8 cellular contexts compared by ENCODE assay signal in genomic region chr11:125063429-125064043, GRCh38. TPM values are rescaled to one million over a fixed set of nuclear protein-coding genes. Genes with fewer than 3 reads are reported as not detected.
DNase-seq lines count a peak whose midpoint lies in the region; ATAC-seq and TF ChIP-seq lines count a peak whose summit lies in the region.

No MANE protein-coding gene starts in this region.

- no peak for ATAC-seq in CD4-positive, alpha-beta T cell (ENCODE audit: poor library complexity)
- ATAC-seq in GM19438 (IDR thresholded peaks at IDR 0.05; ENCODE audit: low read depth, unreplicated experiment), result peak; percentile 34
- peak; percentile 12 for ATAC-seq in HG03521 (IDR thresholded peaks at IDR 0.05; ENCODE audit: unreplicated experiment)
- ATAC-seq in right lobe of liver, result peak in 1 of 4 donors; percentile 2

- CTCF ChIA-PET in CD4-positive, alpha-beta T cell (lab: Charles Lee), result no interaction called here
- CTCF ChIA-PET in mammary epithelial cell (lab: Charles Lee; ENCODE audit: low non-redundant PET), result interaction anchor here (0.7 kb wide), 1 partner anchor 76 kb away, joined by 6 read pairs; no protein-coding TSS in a partner anchor

- H2AFZ ChIP-seq in mammary epithelial cell (ENCODE audit: low read depth, low read length), result peak overlapping the region; percentile 61

- H3K9me3 ChIP-seq in CD4-positive, alpha-beta T cell (ENCODE audit: control insufficient read depth, low read length), result no peaks in the 10 kb centered on the region
- no peaks in the 10 kb centered on the region for H3K9me3 ChIP-seq in mammary epithelial cell (replicated peaks; ENCODE audit: insufficient read depth, low read length)
- H3K9me3 ChIP-seq in right lobe of liver, result no peaks in the 10 kb centered on the region
- no peaks in the 10 kb centered on the region for H3K9me3 ChIP-seq in tibial nerve

- peaks cover 13% of the 10 kb centered on the region for H3K4me1 ChIP-seq in mammary epithelial cell (ENCODE audit: insufficient read depth, low read length)
- H3K4me1 ChIP-seq in right lobe of liver, result peaks cover 0 to 8% (median 4%) of the 10 kb centered on the region in 4 donors
- H3K4me1 ChIP-seq in tibial nerve, result peaks cover 0 to 17% (median 12%) of the 10 kb centered on the region in 4 donors

- H3K4me3 ChIP-seq in mammary epithelial cell (replicated peaks in 1 of 3; ENCODE audit: insufficient read depth in 1 of 3, low read depth in 2 of 3, low read length in 3 of 3) (peak overlapping the region; percentile 59 to 75 (median 63)), right lobe of liver (peak overlapping the region; percentile 58 to 62 (median 60)), tibial nerve (peak overlapping the region; percentile 44 to 66 (median 58))

- H3K27ac Mint-ChIP-seq in CD4-positive, alpha-beta T cell, result no peak overlapping the region

- H3K9ac ChIP-seq in mammary epithelial cell (ENCODE audit: insufficient read depth, low read length), result peak overlapping the region; percentile 70

- no peak for TF ChIP-seq CTCF in CD4-positive, alpha-beta T cell (IDR thresholded peaks at IDR 0.05)
- TF ChIP-seq CTCF in mammary epithelial cell (conservative IDR thresholded peaks at IDR 0.05 in 1 of 2, IDR thresholded peaks at IDR 0.05 in 1 of 2; ENCODE audit: extremely low read depth in 1 of 2, insufficient read depth in 1 of 2, low read depth in 1 of 2, low read length in 2 of 2), result no peak
- no peak for TF ChIP-seq CTCF in right lobe of liver (IDR thresholded peaks at IDR 0.05)
- no peak for TF ChIP-seq CTCF in tibial nerve (IDR thresholded peaks at IDR 0.05)

- H3K4me3 Mint-ChIP-seq in CD4-positive, alpha-beta T cell, result peak overlapping the region; percentile 74

- POLR2A ChIA-PET in CD4-positive, alpha-beta T cell (lab: Charles Lee), result interaction anchor here (0.7 to 1.0 kb wide), 2 partner anchors 47 to 48 kb away, joined by 3 read pairs; partner anchors contain the start of gene TMEM218

- no TSS peak for BruUV-seq in mammary epithelial cell (replicated peaks; lab: Mats Ljungman, UMichigan)

- H3K36me3 ChIP-seq in mammary epithelial cell (ENCODE audit: insufficient read depth, low read length) (no peaks in the 10 kb centered on the region), right lobe of liver (no peaks in the 10 kb centered on the region), tibial nerve (no peaks in the 10 kb centered on the region)

- WGBS in mammary epithelial cell (ENCODE audit: low coverage, missing lambda C conversion rate), result 30% methylated on average over 10 of the region's 38 CpGs
- 48% methylated on average over 3 of the region's 38 CpGs for WGBS in right lobe of liver (ENCODE audit: insufficient coverage, low coverage, low lambda C conversion rate, missing lambda C conversion rate)
- WGBS in tibial nerve, 2 donors, result 8 to 13% methylated on average over 11 to 25 of the region's 38 CpGs

- dilution Hi-C loops in mammary epithelial cell (cut with HindIII; ENCODE audit: low sequenced_read_pairs), result no loop called here

- H3K27me3 ChIP-seq in CD4-positive, alpha-beta T cell (ENCODE audit: control insufficient read depth, insufficient read depth, low read length), result peaks cover 26% of the 10 kb centered on the region
- no peaks in the 10 kb centered on the region for H3K27me3 ChIP-seq in mammary epithelial cell (ENCODE audit: insufficient read depth, low read length)
- H3K27me3 ChIP-seq in right lobe of liver, result no peaks in the 10 kb centered on the region
- H3K27me3 ChIP-seq in tibial nerve, result peaks cover 0 to 4% of the 10 kb centered on the region in 2 donors

- intact Hi-C loops in CD4-positive, alpha-beta T cell (cut with DNase I, micrococcal nuclease), result no loop called here
- intact Hi-C loops in mammary epithelial cell (cut with micrococcal nuclease) (loop anchor here (2.0 to 5.0 kb wide), 3 partner anchors 19 to 91 kb away; no protein-coding TSS in a partner anchor), right lobe of liver (cut with DNase I) (no loop called here)

- no peaks in the 10 kb centered on the region for H4K20me1 ChIP-seq in mammary epithelial cell (ENCODE audit: insufficient read depth, low read length)

- in situ Hi-C loops in mammary epithelial cell (cut with MboI; ENCODE audit: low sequenced_read_pairs in 2 of 2), result no loop called here

- no peak for DNase-seq in CD4-positive, alpha-beta T cell
- DNase-seq in mammary epithelial cell, result no peak
- DNase-seq in right lobe of liver, result no peak
- no peak for DNase-seq in tibial nerve (ENCODE audit: low spot score in 2 of 2)
- DNase-seq in Ammon's horn (ENCODE audit: low spot score), result no peak
- DNase-seq in NCI-H2171 (lab: John Stamatoyannopoulos, UW), result no peak

- no peaks in the 10 kb centered on the region for H3K9me3 Mint-ChIP-seq in CD4-positive, alpha-beta T cell

- TF ChIP-seq EP300 in tibial nerve (IDR thresholded peaks at IDR 0.05), result no peak

- H3K27me3 Mint-ChIP-seq in CD4-positive, alpha-beta T cell, result peaks cover 74% of the 10 kb centered on the region

- H3K4me2 ChIP-seq in mammary epithelial cell (ENCODE audit: insufficient read depth, low read depth, low read length), result peak overlapping the region; percentile 83

- no peak overlapping the region for H3K27ac ChIP-seq in CD4-positive, alpha-beta T cell (ENCODE audit: low read depth, low read length)
- H3K27ac ChIP-seq in mammary epithelial cell (ENCODE audit: insufficient read depth, low read depth, low read length) (peak overlapping the region; percentile 69), right lobe of liver (peak overlapping the region; percentile 13 to 65 (median 52)), tibial nerve (peak overlapping the region; percentile 1 to 81 (median 64))

- no peak for TF ChIP-seq POLR2A in right lobe of liver (IDR thresholded peaks at IDR 0.05)
- TF ChIP-seq POLR2A in tibial nerve (IDR thresholded peaks at IDR 0.05), result no peak

- peaks cover 9% of the 10 kb centered on the region for H3K4me1 Mint-ChIP-seq in CD4-positive, alpha-beta T cell (ENCODE audit: low read depth)

- H3K79me2 ChIP-seq in mammary epithelial cell (ENCODE audit: insufficient read depth, low read length), result peaks cover 37% of the 10 kb centered on the region

- no peaks in the 10 kb centered on the region for H3K36me3 Mint-ChIP-seq in CD4-positive, alpha-beta T cell (ENCODE audit: low read depth)

RNA-seq across cellular contexts. Expression of gene SLC37A2, which starts 0.4 kb away (rescaled TPM):
- total RNA-seq in CD4-positive, alpha-beta T cell, result under 1 TPM; 0.25 to 0.34 TPM
- total RNA-seq in mammary epithelial cell (10 to 100 TPM; 34.8 to 85.5 TPM), right lobe of liver (10 to 100 TPM in 1 of 6 experiments, 1 to 10 TPM in 5; 3.4 to 14.2 (median 4.7) TPM), tibial nerve (10 to 100 TPM in 1 of 4 donors, 1 to 10 TPM in 3; 3.9 to 11.4 (median 7.2) TPM)
- 80.3 TPM for polyA plus RNA-seq in mammary epithelial cell
- polyA minus RNA-seq in mammary epithelial cell, result 76.7 TPM

RNA-seq across cellular contexts. Expression of gene TMEM218, which starts 47.9 kb away (rescaled TPM):
- total RNA-seq in CD4-positive, alpha-beta T cell, result 1 to 10 TPM; 3.9 to 4.4 TPM
- 10 to 100 TPM; 15.0 to 17.5 TPM for total RNA-seq in mammary epithelial cell
- 25.6 TPM for polyA plus RNA-seq in mammary epithelial cell
- polyA minus RNA-seq in mammary epithelial cell, result 0.31 TPM
- 10 to 100 TPM in 4 of 6 experiments, 1 to 10 TPM in 2; 7.4 to 13.5 (median 10.5) TPM for total RNA-seq in right lobe of liver
- 10 to 100 TPM; 17.2 to 30.6 (median 20.7) TPM for total RNA-seq in tibial nerve
